Comparison of ENCODE assay signal across 22 cellular contexts in genomic region chr21:41857771-41858300, GRCh38. TPM values are rescaled to one million over a fixed set of nuclear protein-coding genes. Genes with fewer than 3 reads are reported as not detected.
DNase-seq lines count a peak whose midpoint lies in the region; ATAC-seq and TF ChIP-seq lines count a peak whose summit lies in the region.
"Had no signal": no experiment of that assay in that cellular context is flagged by ENCODE, and none has a peak within 500 bp of the region (broad histone marks: within the 10 kb centered on the region; RNA-seq: fewer than 3 reads in every experiment).

No MANE protein-coding gene starts in this region.

- peaks cover 8% of the 10 kb centered on the region for H3K4me1 Mint-ChIP-seq in activated naive CD4-positive, alpha-beta T cell treated with anti-CD3 and anti-CD28 coated beads, Interleukin-2, amount 10 ng/mL, durations not matched to agents 7 days and 5 days

- no peak for TF ChIP-seq RAD21 in IMR-90 (IDR thresholded peaks at IDR 0.05; ENCODE audit: low read length)

- DNase-seq in activated naive CD4-positive, alpha-beta T cell treated with anti-CD3 and anti-CD28 coated beads, Interleukin-2, amount 10 ng/mL, durations not matched to agents 7 days and 5 days = peak; percentile 8
- no peak for DNase-seq in activated naive CD4-positive, alpha-beta T cell treated with anti-CD3 and anti-CD28 coated beads, Interleukin-2, amount 50 U/mL, for 16 hours
- DNase-seq in IMR-90 (no peak), neuronal stem cell (ENCODE audit: low spot score) (no peak), upper lobe of right lung (peak; percentile 30), NCI-H1694 (lab: John Stamatoyannopoulos, UW) (no peak), NCI-H748 (lab: John Stamatoyannopoulos, UW; ENCODE audit: unreplicated experiment) (no peak)
- DNase-seq: CD4-positive, CD25-positive, alpha-beta regulatory T cell; NCI-H1092 treated with DMSO at 0.1 percent for 48 hours; NCI-H1436; NCI-H187 treated with DMSO at 0.1 percent for 48 hours; NCI-H2171 treated with DMSO at 0.1 percent for 48 hours; NCI-H524 treated with DMSO at 0.1 percent for 48 hours; NCI-H82; NK-92 treated with Interleukin-12 subunit alpha and Interleukin-12 subunit beta, amount 100 ng/mL, for 24 hours; PC-9; SJCRH30 had no signal

- TF ChIP-seq CTCF in IMR-90 (conservative IDR thresholded peaks at IDR 0.05; ENCODE audit: low read depth, low read length) (no peak), upper lobe of right lung (IDR thresholded peaks at IDR 0.05) (no peak)

- POLR2A ChIA-PET in IMR-90 (lab: Charles Lee; ENCODE audit: unreplicated experiment) = no interaction called here

- H4K91ac ChIP-seq in IMR-90 (ENCODE audit: insufficient read depth, low read depth, low read length) (no peak overlapping the region), neuronal stem cell (ENCODE audit: low read depth, low read length, poor library complexity) (no peak overlapping the region)

- H3K4me2 ChIP-seq in IMR-90 (ENCODE audit: low read depth, low read length) (no peak overlapping the region), neuronal stem cell (ENCODE audit: insufficient read depth, low read length, poor library complexity, severe bottlenecking) (no peak overlapping the region)
- H3K4me2 ChIP-seq: GM23338, PC-9 had no signal

- no peak overlapping the region for H2BK20ac ChIP-seq in IMR-90 (ENCODE audit: low read depth, low read length)

- peaks cover 7% of the 10 kb centered on the region for H3K9me1 ChIP-seq in IMR-90 (ENCODE audit: insufficient read depth, low read length)

- CTCF ChIA-PET in activated naive CD4-positive, alpha-beta T cell treated with anti-CD3 and anti-CD28 coated beads, Interleukin-2, amount 10 ng/mL, durations not matched to agents 7 days and 5 days (lab: Charles Lee) = no interaction called here
- CTCF ChIA-PET in IMR-90 (lab: Yijun Ruan, JAX) = interaction anchor here (0.6 kb wide), 1 partner anchor 268 kb away, joined by 3 read pairs; no protein-coding TSS in a partner anchor

- dilution Hi-C loops in IMR-90 (cut with HindIII; ENCODE audit: low sequenced_read_pairs, unreplicated experiment) = no loop called here

- H3K4me3 ChIP-seq in IMR-90 (ENCODE audit: insufficient read depth, low read depth, low read length) = no peak overlapping the region
- H3K4me3 ChIP-seq in neuronal stem cell (ENCODE audit: low read length in 2 of 2) = no peak overlapping the region
- H3K4me3 ChIP-seq in upper lobe of right lung = no peak overlapping the region
- H3K4me3 ChIP-seq: GM23338, HAP-1, PC-9, SJCRH30 had no signal

- no peak for TF ChIP-seq POLR2A in IMR-90 (IDR thresholded peaks at IDR 0.05; ENCODE audit: low read depth, low read length)

- in situ Hi-C loops in IMR-90 (cut with MboI; ENCODE audit: low sequenced_read_pairs) = no loop called here

- no peak overlapping the region for H4K5ac ChIP-seq in IMR-90 (ENCODE audit: low read depth, low read length)

- H3K4me1 ChIP-seq in IMR-90 (ENCODE audit: control insufficient read depth, insufficient read depth, low read length) (no peaks in the 10 kb centered on the region; the same call in 1 of the 2 replicates), neuronal stem cell (ENCODE audit: control insufficient read depth in 2 of 2, insufficient read depth in 1 of 2, low read depth in 1 of 2, low read length in 2 of 2) (no peaks in the 10 kb centered on the region), upper lobe of right lung (no peaks in the 10 kb centered on the region)
- H3K4me1 ChIP-seq: HAP-1, SJCRH30 had no signal

- H2BK15ac ChIP-seq in IMR-90 (ENCODE audit: low read depth, low read length) = no peak overlapping the region
- no peak overlapping the region for H2BK15ac ChIP-seq in neuronal stem cell (ENCODE audit: low read length)

- no TSS peak for BruUV-seq in IMR-90 (replicated peaks; lab: Mats Ljungman, UMichigan)

- no peak overlapping the region for H3K4ac ChIP-seq in IMR-90 (ENCODE audit: low read depth, low read length)
- no peak overlapping the region for H3K4ac ChIP-seq in neuronal stem cell (ENCODE audit: low read length)

- no peak for ATAC-seq in IMR-90 (ENCODE audit: low read depth)
- no peak for ATAC-seq in upper lobe of right lung
- ATAC-seq: GM23338, Right ventricle myocardium inferior, SK-N-SH treated with all-trans-retinoic acid at 6 μM for 48 hours had no signal

- H2AK9ac ChIP-seq in IMR-90 (replicated peaks; ENCODE audit: low read depth, low read length, poor library complexity) = no peak overlapping the region

- H2BK12ac ChIP-seq in neuronal stem cell (ENCODE audit: low read length) = no peak overlapping the region

- no peak overlapping the region for H3K18ac ChIP-seq in IMR-90 (ENCODE audit: low read depth, low read length)
- H3K18ac ChIP-seq in neuronal stem cell (ENCODE audit: low read length) = peak overlapping the region; percentile 5

- no peaks in the 10 kb centered on the region for H3K27me3 ChIP-seq in IMR-90 (ENCODE audit: control insufficient read depth, insufficient read depth, low read length)
- H3K27me3 ChIP-seq in neuronal stem cell (ENCODE audit: control insufficient read depth in 3 of 3, insufficient read depth in 3 of 3, low read depth in 1 of 3, low read length in 3 of 3) = no peaks in the 10 kb centered on the region
- no peaks in the 10 kb centered on the region for H3K27me3 ChIP-seq in upper lobe of right lung
- H3K27me3 ChIP-seq: SJCRH30 had no signal

- peak overlapping the region; percentile 14 for H2AFZ ChIP-seq in IMR-90 (replicated peaks; ENCODE audit: low read length, poor library complexity)
- no peak overlapping the region for H2AFZ ChIP-seq in neuronal stem cell (ENCODE audit: low read length)
- H2AFZ ChIP-seq: GM23338, PC-9 had no signal

- no peaks in the 10 kb centered on the region for H4K20me1 ChIP-seq in IMR-90 (ENCODE audit: insufficient read depth, low read length)

- H3K9me3 ChIP-seq in IMR-90 (ENCODE audit: control insufficient read depth, insufficient read depth, low read length) (no peaks in the 10 kb centered on the region), neuronal stem cell (replicated peaks in 1 of 2; ENCODE audit: control insufficient read depth in 2 of 2, insufficient read depth in 1 of 2, low read depth in 1 of 2, low read length in 2 of 2) (no peaks in the 10 kb centered on the region), upper lobe of right lung (no peaks in the 10 kb centered on the region)
- H3K9me3 ChIP-seq: HAP-1, SJCRH30 had no signal

- no peak overlapping the region for H3K56ac ChIP-seq in IMR-90 (ENCODE audit: extremely low read depth, insufficient read depth, low read length)

- H3K27ac ChIP-seq in IMR-90 (ENCODE audit: insufficient read depth, low read length) (no peak overlapping the region), neuronal stem cell (replicated peaks; ENCODE audit: low read length) (no peak overlapping the region), upper lobe of right lung (no peak overlapping the region)
- H3K27ac ChIP-seq: HL-60, PC-9, SJCRH30 had no signal

- no peak overlapping the region for H2BK5ac ChIP-seq in IMR-90 (ENCODE audit: low read depth, low read length, poor library complexity, severe bottlenecking)
- no peak overlapping the region for H2BK5ac ChIP-seq in neuronal stem cell (ENCODE audit: low read length)

- no peaks in the 10 kb centered on the region for H3K9me3 Mint-ChIP-seq in activated naive CD4-positive, alpha-beta T cell treated with anti-CD3 and anti-CD28 coated beads, Interleukin-2, amount 10 ng/mL, durations not matched to agents 7 days and 5 days
- H3K9me3 Mint-ChIP-seq: CD4-positive, CD25-positive, alpha-beta regulatory T cell; GM23338 had no signal

- H2BK120ac ChIP-seq in IMR-90 (ENCODE audit: low read depth, low read length) (no peak overlapping the region), neuronal stem cell (ENCODE audit: low read depth, low read length) (no peak overlapping the region)

- H3K23ac ChIP-seq in IMR-90 (ENCODE audit: low read depth, low read length) (no peak overlapping the region), neuronal stem cell (ENCODE audit: low read depth, low read length, poor library complexity) (no peak overlapping the region)

- H3K36me3 ChIP-seq in IMR-90 (ENCODE audit: control insufficient read depth, insufficient read depth, low read length) (peaks cover 29% of the 10 kb centered on the region), neuronal stem cell (replicated peaks in 1 of 2; ENCODE audit: control insufficient read depth in 2 of 2, insufficient read depth in 2 of 2, low read length in 2 of 2) (peaks cover 20 to 44% of the 10 kb centered on the region in 2 donors), upper lobe of right lung (peaks cover 32% of the 10 kb centered on the region)
- H3K36me3 ChIP-seq: SJCRH30 had no signal

- WGBS in IMR-90 (ENCODE audit: extremely low coverage in 2 of 2, insufficient read length in 1 of 2), 2 experiments = 100% methylated on average over 1 of the region's 14 CpGs; no CpG with 5 or more reads in 1 of the 2 experiments
- no CpG with 5 or more reads among the region's 14 CpGs for WGBS in neuronal stem cell (ENCODE audit: extremely low coverage in 2 of 2, insufficient read length in 2 of 2, insufficient replicate concordance in 1 of 2), 2 donors

- no peak overlapping the region for H2AK5ac ChIP-seq in IMR-90 (ENCODE audit: low read depth, low read length)
- no peak overlapping the region for H2AK5ac ChIP-seq in neuronal stem cell (ENCODE audit: low read depth, low read length)

- intact Hi-C loops in IMR-90 (cut with micrococcal nuclease) = no loop called here
- intact Hi-C loops in upper lobe of right lung (cut with DNase I) = no loop called here

- H3K4me3 Mint-ChIP-seq in activated naive CD4-positive, alpha-beta T cell treated with anti-CD3 and anti-CD28 coated beads, Interleukin-2, amount 10 ng/mL, durations not matched to agents 7 days and 5 days = no peak overlapping the region
- H3K4me3 Mint-ChIP-seq: CD4-positive, CD25-positive, alpha-beta regulatory T cell; GM23338 had no signal

- H3K79me1 ChIP-seq in IMR-90 (ENCODE audit: low read depth in 1 of 2, low read length in 2 of 2) = peaks cover 3 to 18% of the 10 kb centered on the region in 2 experiments; a peak in 2 of 4 replicates
- peaks cover 2% of the 10 kb centered on the region for H3K79me1 ChIP-seq in neuronal stem cell (ENCODE audit: low read depth, low read length)

- H3K14ac ChIP-seq in IMR-90 (replicated peaks; ENCODE audit: low read depth, low read length) = no peak overlapping the region
- no peak overlapping the region for H3K14ac ChIP-seq in neuronal stem cell (ENCODE audit: low read length)

- peaks cover 28% of the 10 kb centered on the region for H3K36me3 Mint-ChIP-seq in activated naive CD4-positive, alpha-beta T cell treated with anti-CD3 and anti-CD28 coated beads, Interleukin-2, amount 10 ng/mL, durations not matched to agents 7 days and 5 days

- no peak overlapping the region for H3K27ac Mint-ChIP-seq in activated naive CD4-positive, alpha-beta T cell treated with anti-CD3 and anti-CD28 coated beads, Interleukin-2, amount 10 ng/mL, durations not matched to agents 7 days and 5 days
- H3K27ac Mint-ChIP-seq: CD4-positive, CD25-positive, alpha-beta regulatory T cell; GM23338 had no signal

- H4K8ac ChIP-seq in IMR-90 (ENCODE audit: low read depth in 2 of 2, low read length in 2 of 2) = no peak overlapping the region
- H4K8ac ChIP-seq in neuronal stem cell (ENCODE audit: low read depth, low read length) = no peak overlapping the region

- no peaks in the 10 kb centered on the region for H3K27me3 Mint-ChIP-seq in activated naive CD4-positive, alpha-beta T cell treated with anti-CD3 and anti-CD28 coated beads, Interleukin-2, amount 10 ng/mL, durations not matched to agents 7 days and 5 days
- H3K27me3 Mint-ChIP-seq: CD4-positive, CD25-positive, alpha-beta regulatory T cell had no signal

- H3K9ac ChIP-seq in IMR-90 (ENCODE audit: low read depth, low read length) = no peak overlapping the region
- H3K9ac ChIP-seq in neuronal stem cell (ENCODE audit: low read depth, low read length, poor library complexity) = no peak overlapping the region

RNA-seq across cellular contexts. Expression of gene PRDM15, which starts 21.3 kb away (rescaled TPM):
- total RNA-seq in IMR-90 (2012; rRNA removed) (5.6 and 8.8 TPM in 2 replicates), upper lobe of right lung (7.4 TPM)
- 7.3 and 7.6 TPM in 2 replicates for polyA plus RNA-seq in IMR-90 (2012; rRNA removed)
- polyA plus RNA-seq in IMR-90 (2012; cell fraction: cytosol; rRNA removed) = 2.5 and 3.2 TPM in 2 replicates
- polyA plus RNA-seq in IMR-90 (2012; cell fraction: nucleus; rRNA removed; ENCODE audit: low replicate concordance) = 32.6 and 43.8 TPM in 2 replicates
- polyA plus RNA-seq in neuronal stem cell (2013, experiment 1 of 2) = 4.5 TPM
- 4.3 TPM for polyA plus RNA-seq in neuronal stem cell (2013, experiment 2 of 2)

Comparison
In these comparisons a context has a peak if more than half of its experiments do, and no peak if none do; other contexts are left out.
1. DNase-seq: peak in activated naive CD4-positive, alpha-beta T cell treated with anti-CD3 and anti-CD28 coated beads, Interleukin-2, amount 10 ng/mL, durations not matched to agents 7 days and 5 days (single experiment) and upper lobe of right lung (single experiment); none in activated naive CD4-positive, alpha-beta T cell treated with anti-CD3 and anti-CD28 coated beads, Interleukin-2, amount 50 U/mL, for 16 hours (single experiment), IMR-90 (single experiment), neuronal stem cell (single experiment), NCI-H1694 (single experiment) and NCI-H748 (single experiment).